ENCODE assay signal across 1 cellular context in genomic region chr7:149838224-149838991, GRCh38.
A peak's percentile ranks its signal among the peaks of the same experiment; 100 is the strongest.
TF ChIP-seq lines count a peak whose summit lies in the region.

ZNF862 (plus strand) TSS chr7:149838375; CDS start chr7:149838612, 237 bp downstream.

TF ChIP-seq in HepG2, 621 proteins besides CTCF, POLR2A, EP300 and RAD21 (continued from another document and continues in another):
- TF ChIP-seq, protein P1, sequence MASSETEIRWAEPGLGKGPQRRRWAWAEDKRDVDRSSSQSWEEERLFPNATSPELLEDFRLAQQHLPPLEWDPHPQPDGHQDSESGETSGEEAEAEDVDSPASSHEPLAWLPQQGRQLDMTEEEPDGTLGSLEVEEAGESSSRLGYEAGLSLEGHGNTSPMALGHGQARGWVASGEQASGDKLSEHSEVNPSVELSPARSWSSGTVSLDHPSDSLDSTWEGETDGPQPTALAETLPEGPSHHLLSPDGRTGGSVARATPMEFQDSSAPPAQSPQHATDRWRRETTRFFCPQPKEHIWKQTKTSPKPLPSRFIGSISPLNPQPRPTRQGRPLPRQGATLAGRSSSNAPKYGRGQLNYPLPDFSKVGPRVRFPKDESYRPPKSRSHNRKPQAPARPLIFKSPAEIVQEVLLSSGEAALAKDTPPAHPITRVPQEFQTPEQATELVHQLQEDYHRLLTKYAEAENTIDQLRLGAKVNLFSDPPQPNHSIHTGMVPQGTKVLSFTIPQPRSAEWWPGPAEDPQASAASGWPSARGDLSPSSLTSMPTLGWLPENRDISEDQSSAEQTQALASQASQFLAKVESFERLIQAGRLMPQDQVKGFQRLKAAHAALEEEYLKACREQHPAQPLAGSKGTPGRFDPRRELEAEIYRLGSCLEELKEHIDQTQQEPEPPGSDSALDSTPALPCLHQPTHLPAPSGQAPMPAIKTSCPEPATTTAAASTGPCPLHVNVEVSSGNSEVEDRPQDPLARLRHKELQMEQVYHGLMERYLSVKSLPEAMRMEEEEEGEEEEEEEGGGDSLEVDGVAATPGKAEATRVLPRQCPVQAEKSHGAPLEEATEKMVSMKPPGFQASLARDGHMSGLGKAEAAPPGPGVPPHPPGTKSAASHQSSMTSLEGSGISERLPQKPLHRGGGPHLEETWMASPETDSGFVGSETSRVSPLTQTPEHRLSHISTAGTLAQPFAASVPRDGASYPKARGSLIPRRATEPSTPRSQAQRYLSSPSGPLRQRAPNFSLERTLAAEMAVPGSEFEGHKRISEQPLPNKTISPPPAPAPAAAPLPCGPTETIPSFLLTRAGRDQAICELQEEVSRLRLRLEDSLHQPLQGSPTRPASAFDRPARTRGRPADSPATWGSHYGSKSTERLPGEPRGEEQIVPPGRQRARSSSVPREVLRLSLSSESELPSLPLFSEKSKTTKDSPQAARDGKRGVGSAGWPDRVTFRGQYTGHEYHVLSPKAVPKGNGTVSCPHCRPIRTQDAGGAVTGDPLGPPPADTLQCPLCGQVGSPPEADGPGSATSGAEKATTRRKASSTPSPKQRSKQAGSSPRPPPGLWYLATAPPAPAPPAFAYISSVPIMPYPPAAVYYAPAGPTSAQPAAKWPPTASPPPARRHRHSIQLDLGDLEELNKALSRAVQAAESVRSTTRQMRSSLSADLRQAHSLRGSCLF (CRISPR knock-in tag; IDR thresholded peaks at IDR 0.05; ENCODE audit: borderline replicate concordance), result no peak
- TF ChIP-seq TAF15 (IDR thresholded peaks at IDR 0.05; ENCODE audit: low read depth, low read length, poor library complexity, severe bottlenecking), result peak; percentile 49
- TF ChIP-seq SMYD3 (CRISPR knock-in tag; IDR thresholded peaks at IDR 0.05), result no peak
- TF ChIP-seq REXO4 (CRISPR knock-in tag; IDR thresholded peaks at IDR 0.05; ENCODE audit: borderline replicate concordance), result no peak
- no peak for TF ChIP-seq NFRKB (IDR thresholded peaks at IDR 0.05)
- TF ChIP-seq KDM3A (CRISPR knock-in tag; IDR thresholded peaks at IDR 0.05; ENCODE audit: low read depth), result peak; percentile 67; the same call in 1 of the 2 replicates
- TF ChIP-seq, protein P2, sequence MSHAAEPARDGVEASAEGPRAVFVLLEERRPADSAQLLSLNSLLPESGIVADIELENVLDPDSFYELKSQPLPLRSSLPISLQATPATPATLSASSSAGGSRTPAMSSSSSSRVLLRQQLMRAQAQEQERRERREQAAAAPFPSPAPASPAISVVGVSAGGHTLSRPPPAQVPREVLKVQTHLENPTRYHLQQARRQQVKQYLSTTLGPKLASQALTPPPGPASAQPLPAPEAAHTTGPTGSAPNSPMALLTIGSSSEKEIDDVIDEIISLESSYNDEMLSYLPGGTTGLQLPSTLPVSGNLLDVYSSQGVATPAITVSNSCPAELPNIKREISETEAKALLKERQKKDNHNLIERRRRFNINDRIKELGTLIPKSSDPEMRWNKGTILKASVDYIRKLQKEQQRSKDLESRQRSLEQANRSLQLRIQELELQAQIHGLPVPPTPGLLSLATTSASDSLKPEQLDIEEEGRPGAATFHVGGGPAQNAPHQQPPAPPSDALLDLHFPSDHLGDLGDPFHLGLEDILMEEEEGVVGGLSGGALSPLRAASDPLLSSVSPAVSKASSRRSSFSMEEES (CRISPR knock-in tag; IDR thresholded peaks at IDR 0.05), result no peak
- no peak for TF ChIP-seq HNRNPH1 (optimal IDR thresholded peaks at IDR 0.05; ENCODE audit: low read depth, low read length)
- TF ChIP-seq, protein P3, sequence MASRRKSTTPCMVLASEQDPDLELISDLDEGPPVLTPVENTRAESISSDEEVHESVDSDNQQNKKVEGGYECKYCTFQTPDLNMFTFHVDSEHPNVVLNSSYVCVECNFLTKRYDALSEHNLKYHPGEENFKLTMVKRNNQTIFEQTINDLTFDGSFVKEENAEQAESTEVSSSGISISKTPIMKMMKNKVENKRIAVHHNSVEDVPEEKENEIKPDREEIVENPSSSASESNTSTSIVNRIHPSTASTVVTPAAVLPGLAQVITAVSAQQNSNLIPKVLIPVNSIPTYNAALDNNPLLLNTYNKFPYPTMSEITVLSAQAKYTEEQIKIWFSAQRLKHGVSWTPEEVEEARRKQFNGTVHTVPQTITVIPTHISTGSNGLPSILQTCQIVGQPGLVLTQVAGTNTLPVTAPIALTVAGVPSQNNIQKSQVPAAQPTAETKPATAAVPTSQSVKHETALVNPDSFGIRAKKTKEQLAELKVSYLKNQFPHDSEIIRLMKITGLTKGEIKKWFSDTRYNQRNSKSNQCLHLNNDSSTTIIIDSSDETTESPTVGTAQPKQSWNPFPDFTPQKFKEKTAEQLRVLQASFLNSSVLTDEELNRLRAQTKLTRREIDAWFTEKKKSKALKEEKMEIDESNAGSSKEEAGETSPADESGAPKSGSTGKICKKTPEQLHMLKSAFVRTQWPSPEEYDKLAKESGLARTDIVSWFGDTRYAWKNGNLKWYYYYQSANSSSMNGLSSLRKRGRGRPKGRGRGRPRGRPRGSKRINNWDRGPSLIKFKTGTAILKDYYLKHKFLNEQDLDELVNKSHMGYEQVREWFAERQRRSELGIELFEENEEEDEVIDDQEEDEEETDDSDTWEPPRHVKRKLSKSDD (CRISPR knock-in tag; IDR thresholded peaks at IDR 0.05; ENCODE audit: low read depth), result peak; percentile 50; the same call in 1 of the 2 replicates
- TF ChIP-seq RBAK (CRISPR knock-in tag; IDR thresholded peaks at IDR 0.05), result no peak
- TF ChIP-seq ATAD3A (CRISPR knock-in tag; IDR thresholded peaks at IDR 0.05), result no peak
- TF ChIP-seq SRSF1 (optimal IDR thresholded peaks at IDR 0.05; ENCODE audit: low read depth, low read length), result no peak
- TF ChIP-seq CENPX (CRISPR knock-in tag; IDR thresholded peaks at IDR 0.05), result no peak
- no peak for TF ChIP-seq ZNF280D (CRISPR knock-in tag; IDR thresholded peaks at IDR 0.05)
- TF ChIP-seq ZNF337 (CRISPR knock-in tag; IDR thresholded peaks at IDR 0.05; ENCODE audit: borderline replicate concordance, low read depth), result peak; percentile 86; the same call in 1 of the 2 replicates
- no peak for TF ChIP-seq FOXA1 (IDR thresholded peaks at IDR 0.05)
- peak; percentile 24; the same call in 1 of the 2 replicates for TF ChIP-seq FOXA1 (CRISPR knock-in tag; IDR thresholded peaks at IDR 0.05)
- TF ChIP-seq, protein P4, sequence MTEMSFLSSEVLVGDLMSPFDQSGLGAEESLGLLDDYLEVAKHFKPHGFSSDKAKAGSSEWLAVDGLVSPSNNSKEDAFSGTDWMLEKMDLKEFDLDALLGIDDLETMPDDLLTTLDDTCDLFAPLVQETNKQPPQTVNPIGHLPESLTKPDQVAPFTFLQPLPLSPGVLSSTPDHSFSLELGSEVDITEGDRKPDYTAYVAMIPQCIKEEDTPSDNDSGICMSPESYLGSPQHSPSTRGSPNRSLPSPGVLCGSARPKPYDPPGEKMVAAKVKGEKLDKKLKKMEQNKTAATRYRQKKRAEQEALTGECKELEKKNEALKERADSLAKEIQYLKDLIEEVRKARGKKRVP (CRISPR knock-in tag; IDR thresholded peaks at IDR 0.05), result 0 out of 4 replicates have a peak, but pooled peaks of 1 of the 2 experiments have one; percentile 38
- TF ChIP-seq ZNF616 (CRISPR knock-in tag; IDR thresholded peaks at IDR 0.05; ENCODE audit: low read depth), result no peak
- no peak for TF ChIP-seq TGIF2 (CRISPR knock-in tag; IDR thresholded peaks at IDR 0.05)
- peak; percentile 52; the same call in 1 of the 2 replicates for TF ChIP-seq ARNTL (CRISPR knock-in tag; IDR thresholded peaks at IDR 0.05)
- peak; percentile 52; the same call in 1 of the 2 replicates for TF ChIP-seq ZNF792 (CRISPR knock-in tag; IDR thresholded peaks at IDR 0.05)
- TF ChIP-seq MYC (CRISPR knock-in tag; IDR thresholded peaks at IDR 0.05; ENCODE audit: borderline replicate concordance), result peak; percentile 78
- TF ChIP-seq SNAI1 (CRISPR knock-in tag; IDR thresholded peaks at IDR 0.05; ENCODE audit: borderline replicate concordance), result no peak
- TF ChIP-seq ZNF468 (CRISPR knock-in tag; IDR thresholded peaks at IDR 0.05), result no peak
- TF ChIP-seq PITX1 (CRISPR knock-in tag; IDR thresholded peaks at IDR 0.05), result peak; percentile 20; the same call in 1 of the 2 replicates
- peak; percentile 94 for TF ChIP-seq ZNF563 (CRISPR knock-in tag; IDR thresholded peaks at IDR 0.05)
- no peak; the same call in 1 of the 2 replicates for TF ChIP-seq RFX3 (CRISPR knock-in tag; IDR thresholded peaks at IDR 0.05)
- TF ChIP-seq, protein P5, sequence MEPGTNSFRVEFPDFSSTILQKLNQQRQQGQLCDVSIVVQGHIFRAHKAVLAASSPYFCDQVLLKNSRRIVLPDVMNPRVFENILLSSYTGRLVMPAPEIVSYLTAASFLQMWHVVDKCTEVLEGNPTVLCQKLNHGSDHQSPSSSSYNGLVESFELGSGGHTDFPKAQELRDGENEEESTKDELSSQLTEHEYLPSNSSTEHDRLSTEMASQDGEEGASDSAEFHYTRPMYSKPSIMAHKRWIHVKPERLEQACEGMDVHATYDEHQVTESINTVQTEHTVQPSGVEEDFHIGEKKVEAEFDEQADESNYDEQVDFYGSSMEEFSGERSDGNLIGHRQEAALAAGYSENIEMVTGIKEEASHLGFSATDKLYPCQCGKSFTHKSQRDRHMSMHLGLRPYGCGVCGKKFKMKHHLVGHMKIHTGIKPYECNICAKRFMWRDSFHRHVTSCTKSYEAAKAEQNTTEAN (CRISPR knock-in tag; conservative IDR thresholded peaks at IDR 0.05), result no peak
- TF ChIP-seq ZNF562 (CRISPR knock-in tag; IDR thresholded peaks at IDR 0.05; ENCODE audit: borderline replicate concordance), result no peak
- TF ChIP-seq KMT2A (CRISPR knock-in tag; IDR thresholded peaks at IDR 0.05), result peak; percentile 79; the same call in 1 of the 2 replicates
- peak; percentile 93 for TF ChIP-seq ZFP91 (CRISPR knock-in tag; IDR thresholded peaks at IDR 0.05; ENCODE audit: borderline replicate concordance)
- no peak for TF ChIP-seq PTBP1 (IDR thresholded peaks at IDR 0.05; ENCODE audit: low read depth, low read length, poor library complexity, severe bottlenecking)
- TF ChIP-seq ZNF768 (CRISPR knock-in tag; IDR thresholded peaks at IDR 0.05), result peak; percentile 60; the same call in 1 of the 2 replicates
- TF ChIP-seq ZNF761 (CRISPR knock-in tag; conservative IDR thresholded peaks at IDR 0.05), result peak; percentile 67; the same call in 1 of the 2 replicates
- no peak for TF ChIP-seq ZSCAN5A (CRISPR knock-in tag; IDR thresholded peaks at IDR 0.05; ENCODE audit: borderline replicate concordance)
- TF ChIP-seq FOXC1 (CRISPR knock-in tag; IDR thresholded peaks at IDR 0.05; ENCODE audit: borderline replicate concordance), result peak; percentile 86
- TF ChIP-seq ZNF30 (CRISPR knock-in tag; IDR thresholded peaks at IDR 0.05), result 0 out of 2 replicates have a peak, but pooled peaks have one; percentile 59
- TF ChIP-seq, protein P6, sequence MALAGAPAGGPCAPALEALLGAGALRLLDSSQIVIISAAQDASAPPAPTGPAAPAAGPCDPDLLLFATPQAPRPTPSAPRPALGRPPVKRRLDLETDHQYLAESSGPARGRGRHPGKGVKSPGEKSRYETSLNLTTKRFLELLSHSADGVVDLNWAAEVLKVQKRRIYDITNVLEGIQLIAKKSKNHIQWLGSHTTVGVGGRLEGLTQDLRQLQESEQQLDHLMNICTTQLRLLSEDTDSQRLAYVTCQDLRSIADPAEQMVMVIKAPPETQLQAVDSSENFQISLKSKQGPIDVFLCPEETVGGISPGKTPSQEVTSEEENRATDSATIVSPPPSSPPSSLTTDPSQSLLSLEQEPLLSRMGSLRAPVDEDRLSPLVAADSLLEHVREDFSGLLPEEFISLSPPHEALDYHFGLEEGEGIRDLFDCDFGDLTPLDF (CRISPR knock-in tag; IDR thresholded peaks at IDR 0.05), result peak; percentile 58; the same call in 1 of the 2 replicates
- TF ChIP-seq TEAD3 (CRISPR knock-in tag; optimal IDR thresholded peaks at IDR 0.05; ENCODE audit: borderline replicate concordance), result peak; percentile 80
- no peak; the same call in 1 of the 2 replicates for TF ChIP-seq SRY (CRISPR knock-in tag; IDR thresholded peaks at IDR 0.05)
- TF ChIP-seq ZNF839 (CRISPR knock-in tag; IDR thresholded peaks at IDR 0.05; ENCODE audit: borderline replicate concordance), result no peak; the same call in 1 of the 2 replicates
- peak; percentile 70 for TF ChIP-seq SAP130 (CRISPR knock-in tag; IDR thresholded peaks at IDR 0.05; ENCODE audit: low read depth)
- peak; percentile 83 for TF ChIP-seq SALL1 (CRISPR knock-in tag; IDR thresholded peaks at IDR 0.05)
- TF ChIP-seq KLF16 (CRISPR knock-in tag; IDR thresholded peaks at IDR 0.05), result peak in 1 of 2 experiments; percentile 89; a peak in 2 of 4 replicates
- peak; percentile 55 for TF ChIP-seq MED1 (CRISPR knock-in tag; IDR thresholded peaks at IDR 0.05)
